8 cellular contexts compared by ENCODE assay signal in genomic region chr10:90871279-90871760, GRCh38. TPM values are rescaled to one million over a fixed set of nuclear protein-coding genes. Genes with fewer than 3 reads are reported as not detected.
DNase-seq lines count a peak whose midpoint lies in the region; ATAC-seq and TF ChIP-seq lines count a peak whose summit lies in the region.

No MANE protein-coding gene starts in this region.

- CTCF ChIA-PET in RWPE1 (lab: Yijun Ruan, JAX): interaction anchor here (0.6 to 1.0 kb wide), 2 partner anchors 8 to 31 kb away, joined by 3 to 4 read pairs; no protein-coding TSS in a partner anchor

- H3K4me1 Mint-ChIP-seq in IgD-negative memory B cell (peaks cover 13 to 38% (median 24%) of the 10 kb centered on the region in 3 donors), brain (peaks cover 34% of the 10 kb centered on the region)

- DNase-seq in G401 (ENCODE audit: low spot score): peak; percentile 80
- DNase-seq in SK-N-DZ (ENCODE audit: low spot score): peak; percentile 92
- peak; percentile 86 for DNase-seq in iPS DF 4.7 (ENCODE audit: extremely low read depth, low spot score)
- peak; percentile 76 for DNase-seq in renal cortical epithelial cell (ENCODE audit: low read depth)
- no peak for DNase-seq in RWPE1 (ENCODE audit: low spot score)

- H3K27ac Mint-ChIP-seq in IgD-negative memory B cell (peak overlapping the region; percentile 91 to 93 (median 93)), brain (peak overlapping the region; percentile 78 to 95 (median 92))

- no peak overlapping the region; the same call in 1 of the 2 replicates for H3K27ac ChIP-seq in RWPE1

- H3K36me3 Mint-ChIP-seq in IgD-negative memory B cell (no peaks in the 10 kb centered on the region), brain (peaks cover 5% of the 10 kb centered on the region)

- ATAC-seq in GM21723 (IDR thresholded peaks at IDR 0.05; ENCODE audit: unreplicated experiment): peak; percentile 54

- in situ Hi-C loops in G401 (cut with HindIII; ENCODE audit: low sequenced_read_pairs): no loop called here

- TF ChIP-seq CTCF in brain (conservative IDR thresholded peaks at IDR 0.05) (peak; percentile 58 to 75), RWPE1 (conservative IDR thresholded peaks at IDR 0.05; ENCODE audit: low read depth) (no peak)

- POLR2A ChIA-PET in RWPE1 (lab: Yijun Ruan, JAX; ENCODE audit: low non-redundant PET): no interaction called here

- peak overlapping the region; percentile 97 to 98 (median 98) for H3K4me3 Mint-ChIP-seq in IgD-negative memory B cell
- peak overlapping the region; percentile 96 to 100 (median 99) for H3K4me3 Mint-ChIP-seq in brain

- H3K27me3 Mint-ChIP-seq in IgD-negative memory B cell: peaks cover 8% of the 10 kb centered on the region
- H3K27me3 Mint-ChIP-seq in brain: peaks cover 31% of the 10 kb centered on the region

- H3K9me3 Mint-ChIP-seq in IgD-negative memory B cell (peaks cover 0 to 5% (median 4%) of the 10 kb centered on the region in 3 donors), brain (peaks cover 4 to 17% (median 9%) of the 10 kb centered on the region in 5 experiments)

RNA-seq across cellular contexts. Expression of gene RPP30, which starts 0.5 kb away (rescaled TPM):
- total RNA-seq in G401 (2014; rRNA removed; shearing (Covaris generic)): 63.9 and 88.3 TPM in 2 replicates
- polyA plus RNA-seq in IgD-negative memory B cell (49.8 TPM), brain (ENCODE audit: insufficient read depth, low read depth, low replicate concordance) (27.1 TPM)
- 87.9 and 96.2 TPM in 2 replicates for polyA plus RNA-seq in SK-N-DZ (2014; cell fraction: cytosol; rRNA removed)
- 89.0 and 92.9 TPM in 2 replicates for polyA plus RNA-seq in SK-N-DZ (2014; cell fraction: nucleus; rRNA removed)
- 26.5 and 45.7 TPM in 2 replicates for total RNA-seq in renal cortical epithelial cell

RNA-seq across cellular contexts. Expression of gene HTR7, which starts 13.5 kb away (rescaled TPM):
- total RNA-seq in G401 (2014; rRNA removed; shearing (Covaris generic)): not detected in 2 replicates
- polyA plus RNA-seq in IgD-negative memory B cell (not detected), brain (ENCODE audit: insufficient read depth, low read depth, low replicate concordance) (not detected)
- 0.26 and 0.62 TPM in 2 replicates for polyA plus RNA-seq in SK-N-DZ (2014; cell fraction: cytosol; rRNA removed)
- polyA plus RNA-seq in SK-N-DZ (2014; cell fraction: nucleus; rRNA removed): 0.11 TPM in 1 of 2 replicates, not detected in the other
- total RNA-seq in renal cortical epithelial cell: 0.10 TPM in 1 of 2 replicates, not detected in the other

RNA-seq across cellular contexts. Expression of gene ANKRD1, which starts 49.6 kb away (rescaled TPM):
- total RNA-seq in G401 (2014; rRNA removed; shearing (Covaris generic)): 2.3 TPM in 2 replicates
- polyA plus RNA-seq in IgD-negative memory B cell (not detected), brain (ENCODE audit: insufficient read depth, low read depth, low replicate concordance) (not detected)
- polyA plus RNA-seq in SK-N-DZ (2014; cell fraction: cytosol; rRNA removed): not detected in 2 replicates
- polyA plus RNA-seq in SK-N-DZ (2014; cell fraction: nucleus; rRNA removed): not detected in 2 replicates
- 12.6 and 123 TPM in 2 replicates for total RNA-seq in renal cortical epithelial cell
